Comparison of ENCODE assay signal across 27 cellular contexts in genomic region chr7:104801022-104801421, GRCh38.
"Had no signal": no experiment of that assay in that cellular context is flagged by ENCODE, and none has a peak within 500 bp of the region (broad histone marks: within the 10 kb centered on the region; RNA-seq: fewer than 3 reads in every experiment).

No MANE protein-coding gene starts in this region.

- H3K4me1 Mint-ChIP-seq: stimulated activated effector memory CD8-positive, alpha-beta T cell treated with anti-CD3 and anti-CD28 coated beads, Interleukin-12 subunit alpha, Interleukin-12 subunit beta, amount 100 ng/mL, for 72 hours; stimulated activated memory B cell treated with anti-CD40 and anti-IgM and Interleukin-4, amounts not matched to agents 10 μg/mL and 1 μg/mL and 100 μg/mL, for 72 hours; stimulated activated naive B cell treated with anti-CD40 and anti-IgM and Interleukin-4, amounts not matched to agents 10 μg/mL and 1 μg/mL and 100 μg/mL, for 72 hours; stimulated activated naive CD8-positive, alpha-beta T cell treated with anti-CD3 and anti-CD28 coated beads, Interleukin-15, amount 100 ng/mL, for 72 hours had no signal

- DNase-seq: stimulated activated CD4-positive, alpha-beta T cell treated with anti-CD3 and anti-CD28 coated beads, Interleukin-2, amount 100 ng/mL, for 48 hours; stimulated activated CD4-positive, alpha-beta T cell treated with anti-CD3 and anti-CD28 coated beads, Interleukin-4, amount 100 ng/mL, for 1 hour; stimulated activated CD4-positive, alpha-beta T cell treated with anti-CD3 and anti-CD28 coated beads, Interleukin-4, amount 100 ng/mL, for 24 hours; stimulated activated CD4-positive, alpha-beta T cell treated with anti-CD3 and anti-CD28 coated beads, Interleukin-4, amount 100 ng/mL, for 4 hours; stimulated activated CD8-positive, alpha-beta memory T cell treated with anti-CD3 and anti-CD28 coated beads, Interleukin-4, amount 100 ng/mL, for 48 hours; stimulated activated naive B cell treated with anti-CD40 and anti-IgM and Interleukin-4, amounts not matched to agents 10 μg/mL and 1 μg/mL and 100 μg/mL, for 72 hours; stimulated activated naive CD4-positive, alpha-beta T cell; stimulated activated naive CD4-positive, alpha-beta T cell treated with Interleukin-2 at 50 U/mL for 16 hours; stimulated activated naive CD8-positive, alpha-beta T cell treated with anti-CD3 and anti-CD28 coated beads, Interleukin-15, amount 100 ng/mL, for 72 hours; stimulated activated naive CD8-positive, alpha-beta T cell treated with anti-CD3 and anti-CD28 coated beads, Interleukin-15, Interleukin-2, amounts not matched to agents 100 U/mL and 50 U/mL, for 24 hours; stomach; substantia nigra; testis; thyroid gland; tibial artery; transverse colon; upper lobe of left lung; upper lobe of right lung; uterus had no signal

- H3K9me3 ChIP-seq: stomach, suprapubic skin, testis, thoracic aorta, thyroid gland, tibial artery, tibial nerve, transverse colon, upper lobe of left lung, upper lobe of right lung, uterus, vagina had no signal

- H3K9me3 Mint-ChIP-seq: stimulated activated effector memory CD8-positive, alpha-beta T cell treated with anti-CD3 and anti-CD28 coated beads, Interleukin-12 subunit alpha, Interleukin-12 subunit beta, amount 100 ng/mL, for 72 hours; stimulated activated memory B cell treated with anti-CD40 and anti-IgM and Interleukin-4, amounts not matched to agents 10 μg/mL and 1 μg/mL and 100 μg/mL, for 72 hours; stimulated activated naive B cell treated with anti-CD40 and anti-IgM and Interleukin-4, amounts not matched to agents 10 μg/mL and 1 μg/mL and 100 μg/mL, for 72 hours; stimulated activated naive CD8-positive, alpha-beta T cell treated with anti-CD3 and anti-CD28 coated beads, Interleukin-15, Interleukin-2, amounts not matched to agents 100 ng/mL and 50 ng/mL, for 24 hours had no signal

- H3K27ac ChIP-seq: stomach, suprapubic skin, testis, thoracic aorta, thyroid gland, tibial artery, tibial nerve, transverse colon, upper lobe of left lung, upper lobe of right lung, uterus, vagina had no signal

- H3K36me3 Mint-ChIP-seq: stimulated activated effector memory CD8-positive, alpha-beta T cell treated with anti-CD3 and anti-CD28 coated beads, Interleukin-12 subunit alpha, Interleukin-12 subunit beta, amount 100 ng/mL, for 72 hours; stimulated activated memory B cell treated with anti-CD40 and anti-IgM and Interleukin-4, amounts not matched to agents 10 μg/mL and 1 μg/mL and 100 μg/mL, for 72 hours; stimulated activated naive B cell treated with anti-CD40 and anti-IgM and Interleukin-4, amounts not matched to agents 10 μg/mL and 1 μg/mL and 100 μg/mL, for 72 hours; type B pancreatic cell had no signal

- H3K4me1 ChIP-seq: stomach, suprapubic skin, testis, thyroid gland, tibial artery, tibial nerve, transverse colon, upper lobe of left lung, upper lobe of right lung, uterus, vagina had no signal

- H3K27me3 ChIP-seq: stomach, suprapubic skin, testis, thyroid gland, tibial artery, tibial nerve, transverse colon, upper lobe of left lung, upper lobe of right lung, uterus, vagina had no signal

- H3K4me3 ChIP-seq: stomach, suprapubic skin, testis, thoracic aorta, thyroid gland, tibial artery, tibial nerve, transverse colon, upper lobe of left lung, upper lobe of right lung, uterus, vagina had no signal

- ATAC-seq: stimulated activated effector memory CD8-positive, alpha-beta T cell treated with anti-CD3 and anti-CD28 coated beads, Interleukin-12 subunit alpha, Interleukin-12 subunit beta, amount 100 ng/mL, for 72 hours; stimulated activated memory B cell treated with anti-CD40 and anti-IgM and Interleukin-4, amounts not matched to agents 10 μg/mL and 1 μg/mL and 100 μg/mL, for 72 hours; stimulated activated naive B cell treated with anti-CD40 and anti-IgM and Interleukin-4, amounts not matched to agents 10 μg/mL and 1 μg/mL and 100 μg/mL, for 72 hours; stimulated activated naive CD8-positive, alpha-beta T cell treated with anti-CD3 and anti-CD28 coated beads, Interleukin-15, amount 100 ng/mL, for 72 hours; stimulated activated naive CD8-positive, alpha-beta T cell treated with anti-CD3 and anti-CD28 coated beads, Interleukin-15, Interleukin-2, amounts not matched to agents 100 U/mL and 50 U/mL, for 24 hours; upper lobe of right lung had no signal

- H3K36me3 ChIP-seq: stomach, suprapubic skin, thoracic aorta, thyroid gland, tibial artery, tibial nerve, transverse colon, upper lobe of left lung, upper lobe of right lung, uterus, vagina had no signal

- H3K4me3 Mint-ChIP-seq: stimulated activated effector memory CD8-positive, alpha-beta T cell treated with anti-CD3 and anti-CD28 coated beads, Interleukin-12 subunit alpha, Interleukin-12 subunit beta, amount 100 ng/mL, for 72 hours; stimulated activated memory B cell treated with anti-CD40 and anti-IgM and Interleukin-4, amounts not matched to agents 10 μg/mL and 1 μg/mL and 100 μg/mL, for 72 hours; stimulated activated naive B cell treated with anti-CD40 and anti-IgM and Interleukin-4, amounts not matched to agents 10 μg/mL and 1 μg/mL and 100 μg/mL, for 72 hours; stimulated activated naive CD8-positive, alpha-beta T cell treated with anti-CD3 and anti-CD28 coated beads, Interleukin-15, amount 100 ng/mL, for 72 hours; stimulated activated naive CD8-positive, alpha-beta T cell treated with anti-CD3 and anti-CD28 coated beads, Interleukin-15, Interleukin-2, amounts not matched to agents 100 ng/mL and 50 ng/mL, for 24 hours; type B pancreatic cell had no signal

- H3K27ac Mint-ChIP-seq: stimulated activated effector memory CD8-positive, alpha-beta T cell treated with anti-CD3 and anti-CD28 coated beads, Interleukin-12 subunit alpha, Interleukin-12 subunit beta, amount 100 ng/mL, for 72 hours; stimulated activated memory B cell treated with anti-CD40 and anti-IgM and Interleukin-4, amounts not matched to agents 10 μg/mL and 1 μg/mL and 100 μg/mL, for 72 hours; stimulated activated naive B cell treated with anti-CD40 and anti-IgM and Interleukin-4, amounts not matched to agents 10 μg/mL and 1 μg/mL and 100 μg/mL, for 72 hours; stimulated activated naive CD8-positive, alpha-beta T cell treated with anti-CD3 and anti-CD28 coated beads, Interleukin-15, amount 100 ng/mL, for 72 hours; stimulated activated naive CD8-positive, alpha-beta T cell treated with anti-CD3 and anti-CD28 coated beads, Interleukin-15, Interleukin-2, amounts not matched to agents 100 ng/mL and 50 ng/mL, for 24 hours; type B pancreatic cell had no signal
